Comparison of ENCODE assay signal across 8 cellular contexts in the genomic region with DNA sequence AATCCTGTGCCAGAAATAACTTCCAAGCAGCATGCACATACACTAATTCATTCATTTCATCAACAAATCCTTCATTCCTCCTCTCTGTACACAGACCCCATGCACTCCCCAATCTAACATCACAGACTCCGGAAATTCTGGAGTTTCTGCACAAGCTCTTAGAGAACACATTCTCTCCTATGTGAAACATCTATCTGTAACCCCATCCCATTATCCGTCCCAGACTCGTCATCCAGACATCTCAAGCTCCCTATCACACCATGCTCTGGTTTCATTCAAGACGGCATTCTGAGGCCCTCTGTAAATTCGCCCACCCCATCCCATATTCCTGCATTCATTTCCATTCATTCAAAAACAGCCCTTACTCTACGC. TPM values are rescaled to one million over a fixed set of nuclear protein-coding genes. Genes with fewer than 3 reads are reported as not detected.
DNase-seq lines count a peak whose midpoint lies in the region; ATAC-seq and TF ChIP-seq lines count a peak whose summit lies in the region.

No MANE protein-coding gene starts in this region.

- no peaks in the 10 kb centered on the region for H3K9me2 ChIP-seq in PC-3 (replicated peaks; ENCODE audit: low read length)

- H3K27ac ChIP-seq in PC-3 (ENCODE audit: low read length) (peak overlapping the region; percentile 70), esophagus (ENCODE audit: low read depth in 2 of 2, low read length in 1 of 2) (peak overlapping the region; percentile 92 to 94), parathyroid adenoma (peak overlapping the region; percentile 88)

- 1% methylated on average over 6 of the region's 6 CpGs for WGBS in esophagus, 2 donors

- H3K4me1 Mint-ChIP-seq in Calu3 (ENCODE audit: low read depth, unreplicated experiment), result no peaks in the 10 kb centered on the region

- H4K20me1 ChIP-seq in PC-3 (ENCODE audit: low read length), result peaks cover 4% of the 10 kb centered on the region; the same call in 1 of the 2 replicates

- POLR2A ChIA-PET in PC-3 (lab: Charles Lee; ENCODE audit: unreplicated experiment), result interaction anchor here (1.1 kb wide), 1 partner anchor 208 kb away, joined by 3 read pairs; no protein-coding TSS in a partner anchor

- ATAC-seq in GM21723 (IDR thresholded peaks at IDR 0.05; ENCODE audit: unreplicated experiment), result peak; percentile 29
- ATAC-seq in PC-3, result peak; percentile 6
- ATAC-seq in HG02588 (IDR thresholded peaks at IDR 0.05; ENCODE audit: unreplicated experiment), result no peak

- H2AFZ ChIP-seq in PC-3 (ENCODE audit: low read length), result peak overlapping the region; percentile 88
- peak overlapping the region; percentile 91 for H2AFZ ChIP-seq in parathyroid adenoma

- peaks cover 21% of the 10 kb centered on the region for H3K36me3 Mint-ChIP-seq in Calu3 (ENCODE audit: insufficient read depth, unreplicated experiment)

- H3K4me1 ChIP-seq in PC-3 (ENCODE audit: insufficient read depth, low read length) (peaks cover 15% of the 10 kb centered on the region), esophagus (ENCODE audit: control insufficient read depth in 2 of 2, insufficient read depth in 2 of 2, low read length in 1 of 2) (peaks cover 0 to 2% of the 10 kb centered on the region in 2 donors), parathyroid adenoma (peaks cover 2% of the 10 kb centered on the region)

- TF ChIP-seq CTCF in Calu3 (IDR thresholded peaks at IDR 0.05; ENCODE audit: unreplicated experiment) (no peak), PC-3 (conservative IDR thresholded peaks at IDR 0.05; ENCODE audit: low read depth, low read length) (no peak), parathyroid adenoma (IDR thresholded peaks at IDR 0.05) (no peak)

- H3K9me3 ChIP-seq in PC-3 (ENCODE audit: low read length), result no peaks in the 10 kb centered on the region
- H3K9me3 ChIP-seq in esophagus (ENCODE audit: control insufficient read depth in 2 of 2, insufficient read depth in 1 of 2, low read depth in 1 of 2, low read length in 1 of 2), result no peaks in the 10 kb centered on the region
- H3K9me3 ChIP-seq in parathyroid adenoma (ENCODE audit: control insufficient read depth, low read length), result no peaks in the 10 kb centered on the region

- no TSS peak for BruUV-seq in Calu3 (replicated peaks; lab: Mats Ljungman, UMichigan)
- BruUV-seq in PC-3 (replicated peaks; lab: Mats Ljungman, UMichigan), result no TSS peak

- H3K27me3 ChIP-seq in PC-3 (ENCODE audit: low read length), result no peaks in the 10 kb centered on the region
- no peaks in the 10 kb centered on the region for H3K27me3 ChIP-seq in esophagus (ENCODE audit: control insufficient read depth in 1 of 2, insufficient read depth in 2 of 2, low read length in 2 of 2)
- no peaks in the 10 kb centered on the region for H3K27me3 ChIP-seq in parathyroid adenoma (ENCODE audit: control insufficient read depth, insufficient read depth, low read length)

- no peaks in the 10 kb centered on the region for H3K9me3 Mint-ChIP-seq in Calu3 (ENCODE audit: low read depth, unreplicated experiment)

- no peaks in the 10 kb centered on the region for H3K27me3 Mint-ChIP-seq in Calu3 (ENCODE audit: unreplicated experiment)

- H3K4me3 ChIP-seq in PC-3 (ENCODE audit: low read length) (peak overlapping the region; percentile 94), esophagus (ENCODE audit: low read depth in 1 of 2, low read length in 2 of 2) (peak overlapping the region; percentile 70 to 99), parathyroid adenoma (ENCODE audit: low read depth, low read length) (peak overlapping the region; percentile 96)

- H3F3A ChIP-seq in PC-3 (ENCODE audit: low read length, unreplicated experiment), result no peaks in the 10 kb centered on the region

- peaks cover 62% of the 10 kb centered on the region for H3K79me2 ChIP-seq in PC-3 (ENCODE audit: low read length)
- peaks cover 19% of the 10 kb centered on the region for H3K79me2 ChIP-seq in parathyroid adenoma

- peak overlapping the region; percentile 97 for H3K27ac Mint-ChIP-seq in Calu3 (ENCODE audit: unreplicated experiment)

- CTCF ChIA-PET in Calu3 (lab: Charles Lee) (interaction anchor here (0.5 to 1.2 kb wide), 2 partner anchors 73 to 108 kb away, joined by 3 to 5 read pairs; no protein-coding TSS in a partner anchor), PC-3 (lab: Charles Lee) (no interaction called here)

- DNase-seq in Calu3 (no peak), PC-3 (no peak), NOMO-1 treated with DMSO at 0.1 percent for 48 hours (lab: John Stamatoyannopoulos, UW; ENCODE audit: unreplicated experiment) (no peak), NCI-H2107 treated with DMSO at 0.1 percent for 48 hours (lab: John Stamatoyannopoulos, UW; ENCODE audit: unreplicated experiment) (no peak)

- intact Hi-C loops in Calu3 (cut with micrococcal nuclease; ENCODE audit: unreplicated experiment), result loop anchor here (5.0 kb wide), 1 partner anchor 189 kb away; no protein-coding TSS in a partner anchor
- intact Hi-C loops in PC-3 (cut with micrococcal nuclease), result no loop called here

- H3K4me3 Mint-ChIP-seq in Calu3 (ENCODE audit: low read depth, unreplicated experiment), result peak overlapping the region; percentile 98

- H3K4me2 ChIP-seq in PC-3 (ENCODE audit: low read length) (peak overlapping the region; percentile 95), parathyroid adenoma (ENCODE audit: low read length) (peak overlapping the region; percentile 82)

- H3K36me3 ChIP-seq in PC-3 (ENCODE audit: low read depth, low read length) (peaks cover 5% of the 10 kb centered on the region), esophagus (ENCODE audit: control insufficient read depth in 2 of 2, insufficient read depth in 2 of 2, low read length in 1 of 2) (no peaks in the 10 kb centered on the region), parathyroid adenoma (ENCODE audit: control insufficient read depth, insufficient read depth, low read length) (no peaks in the 10 kb centered on the region)

- H3K9ac ChIP-seq in PC-3 (ENCODE audit: low read length) (peak overlapping the region; percentile 91), parathyroid adenoma (peak overlapping the region; percentile 76)

RNA-seq across cellular contexts. Expression of a gene that starts 0.6 kb away (rescaled TPM):
- total RNA-seq in Calu3 (2022), result 21.3 and 22.5 TPM in 2 replicates
- 24.1 and 32.4 TPM in 2 replicates for total RNA-seq in PC-3 (2014; rRNA removed)
- 10 to 100 TPM in 1 of 2 donors, 1 to 10 TPM in 1; 9.5 to 19.6 TPM for polyA plus RNA-seq in esophagus

RNA-seq across cellular contexts. Expression of a gene that starts 48.1 kb away (rescaled TPM):
- total RNA-seq in Calu3 (2022) (28.4 and 35.9 TPM in 2 replicates), PC-3 (2014; rRNA removed) (21.9 and 22.5 TPM in 2 replicates)
- 10 to 100 TPM; 14.5 to 24.1 TPM for polyA plus RNA-seq in esophagus
